In the genomic region with DNA sequence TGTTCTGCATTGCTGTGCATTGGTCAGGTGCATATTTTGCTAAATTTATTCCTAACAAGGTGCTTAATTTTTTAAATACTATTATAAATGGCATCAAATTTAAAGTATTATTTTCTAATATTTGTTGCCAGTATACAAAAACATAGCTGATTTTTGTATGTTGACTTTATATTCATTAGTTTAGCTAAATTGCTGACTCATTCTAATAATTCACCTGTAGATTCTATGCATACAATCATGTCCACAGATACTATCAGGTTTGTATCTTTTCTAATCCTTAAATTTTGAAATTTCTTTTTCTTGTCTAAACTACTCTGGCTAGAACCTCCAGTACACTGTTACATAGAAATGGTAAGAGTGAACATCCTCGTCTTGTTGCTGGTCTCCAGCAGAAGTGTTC, we compare ENCODE assay signal across 35 cellular contexts.
"Had no signal": no experiment of that assay in that cellular context is flagged by ENCODE, and none has a peak within 500 bp of the region (broad histone marks: within the 10 kb centered on the region; RNA-seq: fewer than 3 reads in every experiment).

No MANE protein-coding gene starts in this region.

- DNase-seq: Kasumi-1, MG63, MM.1S, MV-4-11, NCI-H1048, NCI-H1092, NCI-H1092 treated with DMSO at 0.1 percent for 48 hours, NCI-H1105, NCI-H1105 treated with DMSO at 0.1 percent for 48 hours, NCI-H1417, NCI-H1417 treated with DMSO at 0.1 percent for 48 hours, NCI-H1436, NCI-H1436 treated with DMSO at 0.1 percent for 48 hours, NCI-H146, NCI-H1694, NCI-H1694 treated with DMSO at 0.1 percent for 48 hours, NCI-H187, NCI-H187 treated with DMSO at 0.1 percent for 48 hours, NCI-H1930, NCI-H2029, NCI-H2029 treated with DMSO at 0.1 percent for 48 hours, NCI-H2081, NCI-H2081 treated with DMSO at 0.1 percent for 48 hours, NCI-H2107, NCI-H2171, NCI-H2171 treated with DMSO at 0.1 percent for 48 hours, NCI-H2227 treated with DMSO at 0.1 percent for 48 hours, NCI-H226, NCI-H345, NCI-H446, NCI-H446 treated with DMSO at 0.1 percent for 48 hours, NCI-H510A, NCI-H510A treated with DMSO at 0.1 percent for 48 hours, NCI-H524, NCI-H524 treated with DMSO at 0.1 percent for 48 hours had no signal

- H3K36me3 ChIP-seq: MG63 had no signal

- H3K4me3 ChIP-seq: MG63 had no signal

- H3K27me3 ChIP-seq: MG63 had no signal
